13 cellular contexts compared by ENCODE assay signal in genomic region chr18:21663615-21664014, GRCh38.
"Had no signal": no experiment of that assay in that cellular context is flagged by ENCODE, and none has a peak within 500 bp of the region (broad histone marks: within the 10 kb centered on the region; RNA-seq: fewer than 3 reads in every experiment).

No MANE protein-coding gene starts in this region.

- H3K27me3 ChIP-seq: transverse colon had no signal

- H3K27ac Mint-ChIP-seq: activated CD8-positive, alpha-beta T cell treated with anti-CD3 and anti-CD28 coated beads, Interleukin-2, amount 10 ng/mL, durations not matched to agents 7 days and 5 days; natural killer cell treated with Interleukin-12 subunit alpha and Interleukin-12 subunit beta and Interleukin-15 and Interleukin-18, amount 100 ng/mL, for 72 hours; T-cell had no signal

- H3K36me3 Mint-ChIP-seq: natural killer cell treated with Interleukin-12 subunit alpha and Interleukin-12 subunit beta and Interleukin-15 and Interleukin-18, amount 100 ng/mL, for 72 hours had no signal

- H3K4me1 Mint-ChIP-seq: T-cell had no signal

- DNase-seq: activated CD4-positive, alpha-beta T cell treated with anti-CD3 and anti-CD28 coated beads for 48 hours; activated CD8-positive, alpha-beta memory T cell treated with anti-CD3 and anti-CD28 coated beads, Interleukin-2, amount 50 U/mL, for 48 hours; activated CD8-positive, alpha-beta T cell treated with anti-CD3 and anti-CD28 coated beads, Interleukin-2, amount 10 ng/mL, durations not matched to agents 7 days and 5 days; central memory CD4-positive, alpha-beta T cell; erythroblast; mesenchymal stem cell; occipital lobe; stimulated activated CD4-positive, alpha-beta T cell treated with anti-CD3 and anti-CD28 coated beads, Interleukin-4, amount 100 ng/mL, for 4 hours; T-cell; transverse colon had no signal

- H3K9me3 ChIP-seq: prostate gland, transverse colon had no signal

- H3K4me1 ChIP-seq: prostate gland had no signal

- ATAC-seq: activated CD8-positive, alpha-beta T cell treated with anti-CD3 and anti-CD28 coated beads, Interleukin-2, amount 10 ng/mL, durations not matched to agents 7 days and 5 days; natural killer cell treated with Interleukin-12 subunit alpha and Interleukin-12 subunit beta and Interleukin-15 and Interleukin-18, amount 100 ng/mL, for 72 hours; T-cell had no signal

- H3K36me3 ChIP-seq: prostate gland had no signal

- H3K27ac ChIP-seq: prostate gland, transverse colon had no signal

- H3K27me3 Mint-ChIP-seq: natural killer cell treated with Interleukin-12 subunit alpha and Interleukin-12 subunit beta and Interleukin-15 and Interleukin-18, amount 100 ng/mL, for 72 hours; T-cell had no signal

- FAIRE-seq: astrocyte had no signal

- H3K4me3 Mint-ChIP-seq: activated CD8-positive, alpha-beta T cell treated with anti-CD3 and anti-CD28 coated beads, Interleukin-2, amount 10 ng/mL, durations not matched to agents 7 days and 5 days; natural killer cell treated with Interleukin-12 subunit alpha and Interleukin-12 subunit beta and Interleukin-15 and Interleukin-18, amount 100 ng/mL, for 72 hours; T-cell had no signal

- H3K4me3 ChIP-seq: prostate gland, transverse colon had no signal

- H3K9me3 Mint-ChIP-seq: natural killer cell treated with Interleukin-12 subunit alpha and Interleukin-12 subunit beta and Interleukin-15 and Interleukin-18, amount 100 ng/mL, for 72 hours; T-cell had no signal
